26 cellular contexts compared by ENCODE assay signal in genomic region chr6:10599046-10599445, GRCh38.
DNase-seq lines count a peak whose midpoint lies in the region; ATAC-seq, FAIRE-seq and TF ChIP-seq lines count a peak whose summit lies in the region.
"Had no signal": no experiment of that assay in that cellular context is flagged by ENCODE, and none has a peak within 500 bp of the region (broad histone marks: within the 10 kb centered on the region; RNA-seq: fewer than 3 reads in every experiment).

No MANE protein-coding gene starts in this region.

- H3K27ac ChIP-seq in GM23338 (ENCODE audit: low read depth) (peak overlapping the region; percentile 71; the same call in 1 of the 2 replicates), pancreas (no peak overlapping the region)
- H3K27ac ChIP-seq: A549, GM23248 had no signal

- H3K4me3 ChIP-seq in GM23338 (no peak overlapping the region), pancreas (no peak overlapping the region)
- H3K4me3 ChIP-seq: A549, GM23248, K562 had no signal

- H3K9me3 ChIP-seq in pancreas, result no peaks in the 10 kb centered on the region
- H3K9me3 ChIP-seq: A549 had no signal

- no peak overlapping the region for H2AFZ ChIP-seq in GM23338
- H2AFZ ChIP-seq: GM23248 had no signal

- peaks cover 12% of the 10 kb centered on the region; the same call in 2 of the 3 replicates for H3K36me3 Mint-ChIP-seq in GM23338 (ENCODE audit: low read depth)
- no peaks in the 10 kb centered on the region for H3K36me3 Mint-ChIP-seq in glutamatergic neuron (ENCODE audit: unreplicated experiment)

- H3K4me3 Mint-ChIP-seq in GM23338, result no peak overlapping the region
- H3K4me3 Mint-ChIP-seq in glutamatergic neuron (ENCODE audit: unreplicated experiment), result peak overlapping the region; percentile 41

- ATAC-seq in GM23338 (no peak), pancreas (peak; percentile 86 to 99 (median 95)), GM21737 (IDR thresholded peaks at IDR 0.05; ENCODE audit: unreplicated experiment) (no peak), HG03354 (IDR thresholded peaks at IDR 0.05; ENCODE audit: poor library complexity, severe bottlenecking, unreplicated experiment) (no peak)
- ATAC-seq: A549, K562, PC-3 had no signal

- H4K20me1 ChIP-seq in GM23338 (replicated peaks; ENCODE audit: insufficient read depth), result peaks cover 45% of the 10 kb centered on the region

- no peak for DNase-seq in GM23338 (ENCODE audit: low spot score)
- DNase-seq in NCI-H526 (lab: John Stamatoyannopoulos, UW), result peak; percentile 78 to 79
- no peak for DNase-seq in glutamatergic neuron
- DNase-seq in pancreas, result peak in 5 of 6 donors; percentile 44 to 80 (median 76)
- DNase-seq in stimulated activated CD4-positive, alpha-beta T cell treated with anti-CD3 and anti-CD28 coated beads, Interleukin-2, amount 100 ng/mL, for 24 hours, result no peak
- DNase-seq: Calu3; DMS79 treated with DMSO at 0.1 percent for 48 hours; GM23248; HCEC 1CT; NCI-H1092 treated with DMSO at 0.1 percent for 48 hours; NCI-H1436; NCI-H187; NCI-H2081 treated with DMSO at 0.1 percent for 48 hours; NCI-H2171 treated with DMSO at 0.1 percent for 48 hours; NCI-H345; NCI-H510A treated with DMSO at 0.1 percent for 48 hours; NCI-H774; NK-92 treated with Interleukin-12 subunit alpha and Interleukin-12 subunit beta, amount 100 ng/mL, for 24 hours; PC-3 had no signal

- H3K9me2 ChIP-seq in GM23338 (ENCODE audit: insufficient read depth), result no peaks in the 10 kb centered on the region

- intact Hi-C loops in pancreas (cut with DNase I), result no loop called here

- H3K36me3 ChIP-seq in GM23338 (ENCODE audit: insufficient read depth) (no peaks in the 10 kb centered on the region), pancreas (no peaks in the 10 kb centered on the region)

- H3K4me2 ChIP-seq in GM23338, result peak overlapping the region; percentile 44; the same call in 1 of the 2 replicates
- H3K4me2 ChIP-seq: A549 had no signal

- peak overlapping the region; percentile 61; the same call in 1 of the 2 replicates for H3K27ac Mint-ChIP-seq in GM23338
- peak overlapping the region; percentile 44 for H3K27ac Mint-ChIP-seq in glutamatergic neuron (ENCODE audit: unreplicated experiment)

- no peak for FAIRE-seq in pancreas (lab: Jason Lieb, UNC)
- FAIRE-seq: A549, GM12891, GM19239, HTR-8/SVneo, K562 had no signal

- TF ChIP-seq CTCF in GM23338 (conservative IDR thresholded peaks at IDR 0.05; ENCODE audit: low read depth in 2 of 2), result no peak
- TF ChIP-seq CTCF in glutamatergic neuron (IDR thresholded peaks at IDR 0.05; ENCODE audit: partially characterized antibody, unreplicated experiment), result no peak
- no peak for TF ChIP-seq CTCF in pancreas (IDR thresholded peaks at IDR 0.05)

- H3K79me2 ChIP-seq in GM23338 (replicated peaks; ENCODE audit: insufficient read depth), result peaks cover 100% of the 10 kb centered on the region

- H3K4me1 ChIP-seq in GM23338 (ENCODE audit: insufficient read depth) (peaks cover 69% of the 10 kb centered on the region), pancreas (peaks cover 0 to 6% (median 0%) of the 10 kb centered on the region in 3 donors)

- no peaks in the 10 kb centered on the region for H3F3A ChIP-seq in GM23338 (replicated peaks; ENCODE audit: low read depth)

- 38 to 45% methylated on average over 7 of the region's 7 CpGs for WGBS in pancreas, 2 donors

- peaks cover 6% of the 10 kb centered on the region for H3K27me3 Mint-ChIP-seq in GM23338 (ENCODE audit: insufficient read depth, low read depth, poor library complexity)
- H3K27me3 Mint-ChIP-seq in glutamatergic neuron (ENCODE audit: unreplicated experiment), result peaks cover 6% of the 10 kb centered on the region

- H3K4me1 Mint-ChIP-seq in GM23338, result peaks cover 66% of the 10 kb centered on the region
- H3K4me1 Mint-ChIP-seq in glutamatergic neuron (ENCODE audit: low read depth, unreplicated experiment), result peaks cover 25% of the 10 kb centered on the region

- H3K9me3 Mint-ChIP-seq in GM23338 (no peaks in the 10 kb centered on the region), glutamatergic neuron (ENCODE audit: unreplicated experiment) (peaks cover 3% of the 10 kb centered on the region)

- H3K27me3 ChIP-seq in GM23338 (ENCODE audit: insufficient read depth) (no peaks in the 10 kb centered on the region), pancreas (no peaks in the 10 kb centered on the region)

TF ChIP-seq in GM23338, 12 proteins besides CTCF, POLR2A, EP300 and RAD21 (continues in another document):
- TF ChIP-seq JUNB (IDR thresholded peaks at IDR 0.05; ENCODE audit: unreplicated experiment) (no peak), ZNF462 (CRISPR knock-in tag; IDR thresholded peaks at IDR 0.05) (no peak), ETS1 (IDR thresholded peaks at IDR 0.05) (no peak), CREB1 (CRISPR knock-in tag; IDR thresholded peaks at IDR 0.05; ENCODE audit: low read depth) (no peak), ZNF331 (CRISPR knock-in tag; IDR thresholded peaks at IDR 0.05; ENCODE audit: low read depth) (no peak), ZNF114 (CRISPR knock-in tag; IDR thresholded peaks at IDR 0.05) (no peak), EZH2phosphoT487 (IDR thresholded peaks at IDR 0.05; ENCODE audit: unreplicated experiment) (no peak), NANOG (IDR thresholded peaks at IDR 0.05; ENCODE audit: borderline replicate concordance) (no peak)

Comparison
In these comparisons a context has a peak if more than half of its experiments do, and no peak if none do; other contexts are left out.
1. ATAC-seq: peak in pancreas (4 of 4); none in GM23338 (single experiment), GM21737 (single experiment) and HG03354 (single experiment).
2. DNase-seq: peak in NCI-H526 (2 of 2) and pancreas (5 of 6); none in GM23338 (single experiment), glutamatergic neuron (single experiment) and stimulated activated CD4-positive, alpha-beta T cell treated with anti-CD3 and anti-CD28 coated beads, Interleukin-2, amount 100 ng/mL, for 24 hours (0 of 2).